ENCODE assay signal across 15 cellular contexts in the genomic region with DNA sequence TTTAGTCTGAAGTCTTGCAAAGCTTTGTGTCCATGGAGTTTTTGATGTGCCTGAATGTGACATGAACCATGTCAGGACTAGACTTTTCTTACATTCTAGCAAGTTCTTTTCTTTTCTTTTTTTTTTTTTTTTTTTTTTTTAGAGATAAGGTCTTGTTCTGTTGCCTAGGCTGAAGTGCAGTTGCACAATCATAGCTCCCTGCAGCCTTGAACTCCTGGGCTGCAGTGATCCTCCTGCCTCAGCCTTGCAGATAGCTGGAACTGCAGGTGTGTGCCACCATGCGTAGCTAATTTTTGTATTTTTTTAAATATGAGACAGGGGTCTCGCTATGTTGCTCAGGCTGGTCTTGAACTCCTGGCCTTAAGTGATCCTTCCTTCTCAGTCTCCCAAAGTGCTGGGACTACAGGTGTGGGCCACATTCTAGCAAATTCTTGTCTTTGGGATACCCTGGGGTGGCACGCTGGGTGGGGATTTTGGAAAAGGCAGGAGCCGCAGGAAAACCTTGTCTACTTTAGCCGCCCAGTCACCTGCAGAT.
DNase-seq lines count a peak whose midpoint lies in the region; ATAC-seq and TF ChIP-seq lines count a peak whose summit lies in the region.
"Had no signal": no experiment of that assay in that cellular context is flagged by ENCODE, and none has a peak within 500 bp of the region (broad histone marks: within the 10 kb centered on the region; RNA-seq: fewer than 3 reads in every experiment).

No MANE protein-coding gene starts in this region.

- peak overlapping the region; percentile 84 for H3K27ac Mint-ChIP-seq in activated CD8-positive, alpha-beta T cell treated with anti-CD3 and anti-CD28 coated beads, Interleukin-2, amount 10 ng/mL, durations not matched to agents 7 days and 5 days

- H3K36me3 Mint-ChIP-seq in activated CD8-positive, alpha-beta T cell treated with anti-CD3 and anti-CD28 coated beads, Interleukin-2, amount 10 ng/mL, durations not matched to agents 7 days and 5 days (ENCODE audit: low read depth) = peaks cover 28% of the 10 kb centered on the region

- CTCF ChIA-PET in activated CD8-positive, alpha-beta T cell treated with anti-CD3 and anti-CD28 coated beads, Interleukin-2, amount 10 ng/mL, durations not matched to agents 7 days and 5 days (lab: Charles Lee) = interaction anchor here (0.7 to 3.1 kb wide), 10 partner anchors 11 to 109 kb away, joined by 3 to 33 read pairs (median 6); no protein-coding TSS in a partner anchor

- H3K4me3 Mint-ChIP-seq in activated CD8-positive, alpha-beta T cell treated with anti-CD3 and anti-CD28 coated beads, Interleukin-2, amount 10 ng/mL, durations not matched to agents 7 days and 5 days = no peak overlapping the region

- TF ChIP-seq POLR2A in gastroesophageal sphincter (IDR thresholded peaks at IDR 0.05) = no peak

- no peaks in the 10 kb centered on the region for H3K27me3 ChIP-seq in left ventricle myocardium inferior (ENCODE audit: low read depth)
- no peaks in the 10 kb centered on the region for H3K27me3 ChIP-seq in gastroesophageal sphincter
- no peaks in the 10 kb centered on the region for H3K27me3 ChIP-seq in stomach smooth muscle (ENCODE audit: control insufficient read depth in 1 of 2, insufficient read depth in 2 of 2, low read length in 2 of 2)

- no peak for TF ChIP-seq EP300 in gastroesophageal sphincter (IDR thresholded peaks at IDR 0.05)

- POLR2A ChIA-PET in activated CD8-positive, alpha-beta T cell treated with anti-CD3 and anti-CD28 coated beads, Interleukin-2, amount 10 ng/mL, durations not matched to agents 7 days and 5 days (lab: Charles Lee) = interaction anchor here (0.6 kb wide), 1 partner anchor 27 kb away, joined by 4 read pairs; no protein-coding TSS in a partner anchor

- H3K9me3 ChIP-seq in left ventricle myocardium inferior (replicated peaks) (no peaks in the 10 kb centered on the region), gastroesophageal sphincter (no peaks in the 10 kb centered on the region), stomach smooth muscle (ENCODE audit: control insufficient read depth in 2 of 2, low read length in 2 of 2) (no peaks in the 10 kb centered on the region)
- H3K9me3 ChIP-seq: HAP-1 had no signal

- no peak for DNase-seq in left ventricle myocardium inferior
- no peak for DNase-seq in Right ventricle myocardium inferior (ENCODE audit: missing footprints)
- no peak for DNase-seq in activated CD8-positive, alpha-beta T cell treated with anti-CD3 and anti-CD28 coated beads, Interleukin-2, amount 10 ng/mL, durations not matched to agents 7 days and 5 days
- DNase-seq in GM19238 (ENCODE audit: insufficient read length, low spot score) = no peak
- no peak for DNase-seq in medulla oblongata (ENCODE audit: extremely low spot score)
- DNase-seq in activated naive CD4-positive, alpha-beta T cell treated with anti-CD3 and anti-CD28 coated beads, Interleukin-2, amount 50 U/mL, for 16 hours = no peak
- DNase-seq: activated naive CD4-positive, alpha-beta T cell; NCI-H1436 treated with DMSO at 0.1 percent for 48 hours; RPMI8226 had no signal

- H3K4me1 ChIP-seq in left ventricle myocardium inferior = peaks cover 57% of the 10 kb centered on the region
- peaks cover 0 to 94% (median 15%) of the 10 kb centered on the region in 3 donors for H3K4me1 ChIP-seq in gastroesophageal sphincter
- peaks cover 61% of the 10 kb centered on the region for H3K4me1 ChIP-seq in stomach smooth muscle (ENCODE audit: control insufficient read depth, insufficient read depth, low read length)
- H3K4me1 ChIP-seq: HAP-1 had no signal

- no peaks in the 10 kb centered on the region for H3K27me3 Mint-ChIP-seq in activated CD8-positive, alpha-beta T cell treated with anti-CD3 and anti-CD28 coated beads, Interleukin-2, amount 10 ng/mL, durations not matched to agents 7 days and 5 days (ENCODE audit: low read depth)
- H3K27me3 Mint-ChIP-seq: CD8-positive, alpha-beta memory T cell; T-cell had no signal

- no peak overlapping the region for H3K4me3 ChIP-seq in left ventricle myocardium inferior
- no peak overlapping the region for H3K4me3 ChIP-seq in gastroesophageal sphincter
- H3K4me3 ChIP-seq in stomach smooth muscle (ENCODE audit: low read length in 2 of 2) = no peak overlapping the region
- H3K4me3 ChIP-seq: HAP-1 had no signal

- TF ChIP-seq CTCF in left ventricle myocardium inferior (IDR thresholded peaks at IDR 0.05; ENCODE audit: borderline replicate concordance) (no peak), gastroesophageal sphincter (IDR thresholded peaks at IDR 0.05) (no peak)

- peaks cover 3% of the 10 kb centered on the region for H3K9me3 Mint-ChIP-seq in activated CD8-positive, alpha-beta T cell treated with anti-CD3 and anti-CD28 coated beads, Interleukin-2, amount 10 ng/mL, durations not matched to agents 7 days and 5 days (ENCODE audit: insufficient read depth)
- H3K9me3 Mint-ChIP-seq: CD8-positive, alpha-beta memory T cell; T-cell had no signal

- ATAC-seq in Right ventricle myocardium inferior (no peak), gastroesophageal sphincter (no peak)
- ATAC-seq in activated CD8-positive, alpha-beta T cell treated with anti-CD3 and anti-CD28 coated beads, Interleukin-2, amount 10 ng/mL, durations not matched to agents 7 days and 5 days = no peak

- H3K4me1 Mint-ChIP-seq in activated CD8-positive, alpha-beta T cell treated with anti-CD3 and anti-CD28 coated beads, Interleukin-2, amount 10 ng/mL, durations not matched to agents 7 days and 5 days (ENCODE audit: low read depth) = peaks cover 60% of the 10 kb centered on the region

- WGBS in gastroesophageal sphincter (ENCODE audit: low coverage in 1 of 2), 2 donors = 70 to 72% methylated on average over 2 to 4 of the region's 5 CpGs

- intact Hi-C loops in left ventricle myocardium inferior (cut with micrococcal nuclease) (no loop called here), Right ventricle myocardium inferior (cut with DNase I) (no loop called here)

- H3K9ac ChIP-seq in stomach smooth muscle (ENCODE audit: low read length in 2 of 2) = peak overlapping the region in 1 of 2 donors; percentile 40

- H3K27ac ChIP-seq in left ventricle myocardium inferior (replicated peaks) (peak overlapping the region; percentile 51), gastroesophageal sphincter (peak overlapping the region in 3 of 4 donors; percentile 44 to 73 (median 68)), stomach smooth muscle (ENCODE audit: low read length) (peak overlapping the region; percentile 60)
- H3K27ac ChIP-seq: VCaP had no signal

- H3K36me3 ChIP-seq in left ventricle myocardium inferior (peaks cover 59% of the 10 kb centered on the region), gastroesophageal sphincter (peaks cover 0 to 79% of the 10 kb centered on the region in 2 donors), stomach smooth muscle (ENCODE audit: control insufficient read depth in 2 of 2, insufficient read depth in 2 of 2, low read length in 2 of 2) (peaks cover 42 to 52% of the 10 kb centered on the region in 2 donors)
- H3K36me3 ChIP-seq: HAP-1 had no signal
